8 cellular contexts compared by ENCODE assay signal in the genomic region with DNA sequence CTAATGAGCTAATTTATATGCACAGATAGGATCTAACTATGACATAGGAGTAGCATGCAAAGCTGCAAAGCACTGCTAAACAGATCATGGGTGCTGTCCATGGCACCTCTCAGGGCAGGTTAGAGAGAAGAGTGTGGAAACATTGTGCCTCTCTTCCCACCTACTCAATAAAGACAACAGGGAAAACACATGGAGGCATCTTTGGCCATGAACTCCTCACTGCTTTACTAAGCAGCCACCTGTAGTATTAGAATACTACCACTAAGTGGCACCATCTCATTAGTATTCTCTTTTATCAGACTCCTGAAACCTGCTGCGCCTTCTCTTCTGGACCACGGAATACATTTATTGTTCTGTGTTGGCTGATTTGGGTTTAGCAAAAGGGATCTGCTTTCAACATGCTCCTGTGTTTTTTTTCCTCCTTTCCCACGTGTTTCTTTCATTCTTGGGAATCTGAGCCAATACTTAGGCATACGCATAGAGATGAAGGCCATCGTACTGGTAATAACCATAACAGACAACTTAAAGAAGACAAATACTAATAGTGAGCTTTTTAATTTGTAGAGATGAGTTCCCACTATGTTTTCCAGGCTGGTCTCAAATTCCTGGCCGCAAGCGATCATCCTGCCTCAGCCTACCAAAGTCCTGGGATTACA. TPM values are rescaled to one million over a fixed set of nuclear protein-coding genes. Genes with fewer than 3 reads are reported as not detected.
A peak's percentile ranks its signal among the peaks of the same experiment; 100 is the strongest.
DNase-seq lines count a peak whose midpoint lies in the region; ATAC-seq and TF ChIP-seq lines count a peak whose summit lies in the region.

No MANE protein-coding gene starts in this region.

- H3K9me3 ChIP-seq in SK-N-MC (ENCODE audit: low read depth, low read length) (no peaks in the 10 kb centered on the region), esophagus muscularis mucosa (no peaks in the 10 kb centered on the region)

- no peak overlapping the region for H3K27ac Mint-ChIP-seq in natural killer cell

- TF ChIP-seq CTCF in AG09309 (IDR thresholded peaks at IDR 0.05; ENCODE audit: control insufficient read depth, insufficient read depth, low read depth, low read length, missing control alignments) (peak; percentile 66), esophagus muscularis mucosa (IDR thresholded peaks at IDR 0.05) (peak; percentile 84 to 88 (median 86)), natural killer cell (IDR thresholded peaks at IDR 0.05) (peak; percentile 82)

- WGBS in esophagus muscularis mucosa, result 45% methylated on average over 7 of the region's 7 CpGs

- peaks cover 4% of the 10 kb centered on the region in 2 donors for H3K4me1 Mint-ChIP-seq in natural killer cell

- H3K27me3 Mint-ChIP-seq in natural killer cell (ENCODE audit: low read depth in 2 of 2), result peaks cover 9 to 11% of the 10 kb centered on the region in 2 donors

- DNase-seq in AG09309 (ENCODE audit: low read depth) (no peak), NCI-H1092 (lab: John Stamatoyannopoulos, UW) (peak; percentile 52), SK-N-MC (ENCODE audit: low read depth, low spot score) (peak; percentile 52), esophagus muscularis mucosa (ENCODE audit: extremely low spot score) (no peak), natural killer cell (no peak), islet precursor cell (no peak)

- H3K4me3 ChIP-seq in AG09309 (ENCODE audit: control insufficient read depth, low read depth, low read length), result no peak overlapping the region
- H3K4me3 ChIP-seq in SK-N-MC, result no peak overlapping the region
- no peak overlapping the region for H3K4me3 ChIP-seq in esophagus muscularis mucosa

- H3K4me1 ChIP-seq in esophagus muscularis mucosa, result peaks cover 0 to 6% (median 1%) of the 10 kb centered on the region in 4 donors

- peak; percentile 82 for ATAC-seq in GM18498 (IDR thresholded peaks at IDR 0.05; ENCODE audit: unreplicated experiment)
- ATAC-seq in HG02759 (IDR thresholded peaks at IDR 0.05; ENCODE audit: unreplicated experiment), result peak; percentile 72
- ATAC-seq in natural killer cell, result peak; percentile 78 to 97 (median 94)

- no peaks in the 10 kb centered on the region for H3K36me3 ChIP-seq in SK-N-MC (ENCODE audit: insufficient read depth, low read length)
- H3K36me3 ChIP-seq in esophagus muscularis mucosa, result no peaks in the 10 kb centered on the region

- no peak overlapping the region for H3K4me3 Mint-ChIP-seq in natural killer cell

- no peaks in the 10 kb centered on the region for H3K36me3 Mint-ChIP-seq in natural killer cell

- H3K27me3 ChIP-seq in esophagus muscularis mucosa, result no peaks in the 10 kb centered on the region

- intact Hi-C loops in esophagus muscularis mucosa (cut with DNase I), result loop anchor here (5.0 kb wide), 3 partner anchors 159 to 661 kb away; partner anchors contain the start of gene TPD52L1
- intact Hi-C loops in natural killer cell (cut with micrococcal nuclease), result loop anchor here (1.0 to 5.0 kb wide), 4 partner anchors 442 to 664 kb away; partner anchors contain the start of gene HINT3

- no peak for TF ChIP-seq EP300 in esophagus muscularis mucosa (IDR thresholded peaks at IDR 0.05)

- H3K9ac ChIP-seq in SK-N-MC (ENCODE audit: insufficient read length), result no peak overlapping the region

- H3K27ac ChIP-seq in SK-N-MC (no peak overlapping the region), esophagus muscularis mucosa (replicated peaks in 1 of 4) (no peak overlapping the region)

- H3K9me3 Mint-ChIP-seq in natural killer cell, result no peaks in the 10 kb centered on the region

- TF ChIP-seq POLR2A in esophagus muscularis mucosa (IDR thresholded peaks at IDR 0.05; ENCODE audit: low read depth), result no peak

RNA-seq across cellular contexts. Expression of gene HDDC2, which starts 9.4 kb away (rescaled TPM):
- total RNA-seq in esophagus muscularis mucosa, result 10 to 100 TPM; 29.6 to 47.7 (median 38.4) TPM
- 10 to 100 TPM; 53.5 to 87.5 (median 57.3) TPM for total RNA-seq in natural killer cell

Comparison
In these comparisons a context has a peak if more than half of its experiments do, and no peak if none do; other contexts are left out.
1. DNase-seq: peak in NCI-H1092 (single experiment) and SK-N-MC (single experiment); none in AG09309 (single experiment), esophagus muscularis mucosa (single experiment), natural killer cell (single experiment) and islet precursor cell (single experiment).
2. Peak in every context shown above with its lines, with median percentiles within 50 percentile points of each other: CTCF ChIP-seq and ATAC-seq.